In the genomic region with DNA sequence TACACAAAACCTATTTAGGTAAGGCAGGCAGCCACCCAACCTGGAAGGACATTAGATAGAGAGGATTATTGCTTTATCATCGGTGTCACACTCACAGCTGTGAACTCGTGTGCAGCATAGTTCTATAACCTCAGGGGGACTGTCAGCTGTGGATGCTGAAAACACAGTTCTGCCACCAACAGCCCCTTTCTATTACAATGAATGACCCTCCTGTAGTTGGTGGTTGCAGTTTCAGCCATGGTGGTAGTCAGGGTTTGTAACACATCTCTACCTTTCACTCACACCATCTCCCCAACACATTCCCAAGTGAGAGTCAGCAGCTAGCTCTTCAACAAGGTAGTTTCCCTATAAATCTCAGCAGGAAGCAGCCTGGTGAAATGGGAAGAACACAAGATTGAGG, we compare ENCODE assay signal across 12 cellular contexts.
DNase-seq lines count a peak whose midpoint lies in the region; ATAC-seq, FAIRE-seq and TF ChIP-seq lines count a peak whose summit lies in the region.
"Had no signal": no experiment of that assay in that cellular context is flagged by ENCODE, and none has a peak within 500 bp of the region (broad histone marks: within the 10 kb centered on the region; RNA-seq: fewer than 3 reads in every experiment).

No MANE protein-coding gene starts in this region.

- H3K4me3 Mint-ChIP-seq in activated T-cell treated with anti-CD3 and anti-CD28 coated beads, Interleukin-2, amount 50 U/mL, for 72 hours: no peak overlapping the region
- H3K4me3 Mint-ChIP-seq in WTC11: no peak overlapping the region
- H3K4me3 Mint-ChIP-seq: immature natural killer cell had no signal

- CTCF ChIA-PET in WTC11 (lab: Charles Lee) (no interaction called here), HEK293T (lab: Yijun Ruan, JAX) (no interaction called here)

- TF ChIP-seq CTCF in WTC11 (IDR thresholded peaks at IDR 0.05): no peak

- H3K36me3 Mint-ChIP-seq in activated T-cell treated with anti-CD3 and anti-CD28 coated beads, Interleukin-2, amount 50 U/mL, for 72 hours (ENCODE audit: insufficient read depth in 2 of 2): no peaks in the 10 kb centered on the region
- H3K36me3 Mint-ChIP-seq in WTC11: no peaks in the 10 kb centered on the region
- H3K36me3 Mint-ChIP-seq: immature natural killer cell had no signal

- H3K9me3 Mint-ChIP-seq in activated T-cell treated with anti-CD3 and anti-CD28 coated beads, Interleukin-2, amount 50 U/mL, for 72 hours: no peaks in the 10 kb centered on the region
- no peaks in the 10 kb centered on the region for H3K9me3 Mint-ChIP-seq in WTC11

- H3K4me1 Mint-ChIP-seq in activated T-cell treated with anti-CD3 and anti-CD28 coated beads, Interleukin-2, amount 50 U/mL, for 72 hours (ENCODE audit: low read depth): no peaks in the 10 kb centered on the region
- no peaks in the 10 kb centered on the region for H3K4me1 Mint-ChIP-seq in WTC11
- H3K4me1 Mint-ChIP-seq: immature natural killer cell had no signal

- peak; percentile 42 for FAIRE-seq in GM18507 (lab: Jason Lieb, UNC)
- FAIRE-seq: HTR-8/SVneo had no signal

- ATAC-seq in GM19455 (IDR thresholded peaks at IDR 0.05; ENCODE audit: unreplicated experiment) (peak; percentile 82), HG02763 (IDR thresholded peaks at IDR 0.05; ENCODE audit: unreplicated experiment) (peak; percentile 91), HG03378 (IDR thresholded peaks at IDR 0.05; ENCODE audit: unreplicated experiment) (peak; percentile 81), WTC11 (no peak)
- no peak for ATAC-seq in activated T-cell treated with anti-CD3 and anti-CD28 coated beads, Interleukin-2, amount 50 U/mL, for 72 hours (replicated peaks in 1 of 2)

- no peaks in the 10 kb centered on the region for H3K27me3 Mint-ChIP-seq in activated T-cell treated with anti-CD3 and anti-CD28 coated beads, Interleukin-2, amount 50 U/mL, for 72 hours (ENCODE audit: low read depth)
- H3K27me3 Mint-ChIP-seq in WTC11 (ENCODE audit: low read depth): no peaks in the 10 kb centered on the region

- in situ Hi-C loops in KBM-7 (cut with MboI; ENCODE audit: low pct_unique_long_range_greater_than_20kb, low sequenced_read_pairs): no loop called here

- no peak for DNase-seq in GM18507 (ENCODE audit: extremely low spot score, insufficient read length, low read depth)
- no peak for DNase-seq in activated T-cell treated with anti-CD3 and anti-CD28 coated beads, Interleukin-2, amount 50 U/mL, for 72 hours
- no peak for DNase-seq in WTC11 (ENCODE audit: low spot score)
- no peak for DNase-seq in KBM-7
- DNase-seq in HEK293T (ENCODE audit: extremely low spot score): no peak
- DNase-seq: immature natural killer cell, NCI-H524, SHP77 treated with DMSO at 0.1 percent for 48 hours had no signal

- POLR2A ChIA-PET in WTC11 (lab: Charles Lee) (no interaction called here), HEK293T (lab: Yijun Ruan, JAX) (no interaction called here)

- no peak overlapping the region for H3K27ac Mint-ChIP-seq in activated T-cell treated with anti-CD3 and anti-CD28 coated beads, Interleukin-2, amount 50 U/mL, for 72 hours
- no peak overlapping the region for H3K27ac Mint-ChIP-seq in WTC11
- H3K27ac Mint-ChIP-seq: immature natural killer cell had no signal

TF ChIP-seq in WTC11, 78 proteins besides CTCF, POLR2A, EP300 and RAD21 (continues in another document):
- TF ChIP-seq NR3C1 (CRISPR knock-in tag; conservative IDR thresholded peaks at IDR 0.05; ENCODE audit: low read depth) (no peak), ZNF317 (CRISPR knock-in tag; IDR thresholded peaks at IDR 0.05; ENCODE audit: borderline replicate concordance, low read depth) (no peak), RORB (CRISPR knock-in tag; IDR thresholded peaks at IDR 0.05) (no peak)
- TF ChIP-seq, protein P1, sequence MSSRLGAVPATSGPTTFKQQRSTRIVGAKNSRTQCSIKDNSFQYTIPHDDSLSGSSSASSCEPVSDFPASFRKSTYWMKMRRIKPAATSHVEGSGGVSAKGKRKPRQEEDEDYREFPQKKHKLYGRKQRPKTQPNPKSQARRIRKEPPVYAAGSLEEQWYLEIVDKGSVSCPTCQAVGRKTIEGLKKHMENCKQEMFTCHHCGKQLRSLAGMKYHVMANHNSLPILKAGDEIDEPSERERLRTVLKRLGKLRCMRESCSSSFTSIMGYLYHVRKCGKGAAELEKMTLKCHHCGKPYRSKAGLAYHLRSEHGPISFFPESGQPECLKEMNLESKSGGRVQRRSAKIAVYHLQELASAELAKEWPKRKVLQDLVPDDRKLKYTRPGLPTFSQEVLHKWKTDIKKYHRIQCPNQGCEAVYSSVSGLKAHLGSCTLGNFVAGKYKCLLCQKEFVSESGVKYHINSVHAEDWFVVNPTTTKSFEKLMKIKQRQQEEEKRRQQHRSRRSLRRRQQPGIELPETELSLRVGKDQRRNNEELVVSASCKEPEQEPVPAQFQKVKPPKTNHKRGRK (CRISPR knock-in tag; IDR thresholded peaks at IDR 0.05; ENCODE audit: borderline replicate concordance): no peak
- TF ChIP-seq, protein P2, sequence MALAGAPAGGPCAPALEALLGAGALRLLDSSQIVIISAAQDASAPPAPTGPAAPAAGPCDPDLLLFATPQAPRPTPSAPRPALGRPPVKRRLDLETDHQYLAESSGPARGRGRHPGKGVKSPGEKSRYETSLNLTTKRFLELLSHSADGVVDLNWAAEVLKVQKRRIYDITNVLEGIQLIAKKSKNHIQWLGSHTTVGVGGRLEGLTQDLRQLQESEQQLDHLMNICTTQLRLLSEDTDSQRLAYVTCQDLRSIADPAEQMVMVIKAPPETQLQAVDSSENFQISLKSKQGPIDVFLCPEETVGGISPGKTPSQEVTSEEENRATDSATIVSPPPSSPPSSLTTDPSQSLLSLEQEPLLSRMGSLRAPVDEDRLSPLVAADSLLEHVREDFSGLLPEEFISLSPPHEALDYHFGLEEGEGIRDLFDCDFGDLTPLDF (CRISPR knock-in tag; IDR thresholded peaks at IDR 0.05): no peak

TF ChIP-seq in HEK293T, 16 proteins besides CTCF, POLR2A, EP300 and RAD21:
- no peak for TF ChIP-seq FOXK2 (IDR thresholded peaks at IDR 0.05)
- no peak for TF ChIP-seq SP1 (IDR thresholded peaks at IDR 0.05)
- TF ChIP-seq HDGF (IDR thresholded peaks at IDR 0.05; ENCODE audit: borderline replicate concordance): no peak
- TF ChIP-seq ARNT (IDR thresholded peaks at IDR 0.05): no peak
- no peak for TF ChIP-seq SUZ12 (IDR thresholded peaks at IDR 0.05)
- TF ChIP-seq, protein P3, sequence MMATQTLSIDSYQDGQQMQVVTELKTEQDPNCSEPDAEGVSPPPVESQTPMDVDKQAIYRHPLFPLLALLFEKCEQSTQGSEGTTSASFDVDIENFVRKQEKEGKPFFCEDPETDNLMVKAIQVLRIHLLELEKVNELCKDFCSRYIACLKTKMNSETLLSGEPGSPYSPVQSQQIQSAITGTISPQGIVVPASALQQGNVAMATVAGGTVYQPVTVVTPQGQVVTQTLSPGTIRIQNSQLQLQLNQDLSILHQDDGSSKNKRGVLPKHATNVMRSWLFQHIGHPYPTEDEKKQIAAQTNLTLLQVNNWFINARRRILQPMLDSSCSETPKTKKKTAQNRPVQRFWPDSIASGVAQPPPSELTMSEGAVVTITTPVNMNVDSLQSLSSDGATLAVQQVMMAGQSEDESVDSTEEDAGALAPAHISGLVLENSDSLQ (IDR thresholded peaks at IDR 0.05): no peak
- TF ChIP-seq NFRKB (IDR thresholded peaks at IDR 0.05): no peak
- TF ChIP-seq FOXA1 (IDR thresholded peaks at IDR 0.05): no peak
- no peak for TF ChIP-seq FOXM1 (IDR thresholded peaks at IDR 0.05; ENCODE audit: borderline replicate concordance)
- no peak for TF ChIP-seq BHLHE40 (IDR thresholded peaks at IDR 0.05; ENCODE audit: borderline replicate concordance)
TF ChIP-seq in HEK293T: peak in this region for 0.

Comparison
In these comparisons a context has a peak if more than half of its experiments do, and no peak if none do; other contexts are left out.
1. ATAC-seq: peak in GM19455 (single experiment), HG02763 (single experiment) and HG03378 (single experiment); none in activated T-cell treated with anti-CD3 and anti-CD28 coated beads, Interleukin-2, amount 50 U/mL, for 72 hours (0 of 2) and WTC11 (single experiment).